In genomic region chr11:64726211-64726641, GRCh38 we compare ENCODE assay signal across 29 cellular contexts. TPM values are rescaled to one million over a fixed set of nuclear protein-coding genes. Genes with fewer than 3 reads are reported as not detected.
DNase-seq lines count a peak whose midpoint lies in the region; TF ChIP-seq lines count a peak whose summit lies in the region.
"Had no signal": no experiment of that assay in that cellular context is flagged by ENCODE, and none has a peak within 500 bp of the region (broad histone marks: within the 10 kb centered on the region; RNA-seq: fewer than 3 reads in every experiment).

No MANE protein-coding gene starts in this region.

- H3K4me3 ChIP-seq in spleen, result no peak overlapping the region
- no peak overlapping the region for H3K4me3 ChIP-seq in Karpas-422 (ENCODE audit: low read length)
- no peak overlapping the region for H3K4me3 ChIP-seq in hepatocyte
- H3K4me3 ChIP-seq: adrenal gland, coronary artery, MG63, skin epidermis, thoracic aorta had no signal

- H4K20me1 ChIP-seq in Karpas-422 (ENCODE audit: insufficient read depth, low read depth, low read length), result no peaks in the 10 kb centered on the region
- no peaks in the 10 kb centered on the region for H4K20me1 ChIP-seq in hepatocyte (ENCODE audit: insufficient read depth, poor library complexity, severe bottlenecking)

- H3K4me2 ChIP-seq in Karpas-422 (ENCODE audit: low read depth, low read length, poor library complexity, severe bottlenecking) (no peak overlapping the region), hepatocyte (no peak overlapping the region)

- peaks cover 34% of the 10 kb centered on the region for H3K27me3 Mint-ChIP-seq in nephron (ENCODE audit: low read depth)

- DNase-seq in NCI-H2227 (lab: John Stamatoyannopoulos, UW; ENCODE audit: unreplicated experiment) (peak; percentile 45), NCI-H2227 treated with DMSO at 0.1 percent for 48 hours (lab: John Stamatoyannopoulos, UW) (no peak), spleen (peak; percentile 69), NCI-H446 treated with DMSO at 0.1 percent for 48 hours (lab: John Stamatoyannopoulos, UW) (no peak), Karpas-422 (no peak), hepatocyte (ENCODE audit: low spot score) (no peak)
- DNase-seq: activated CD8-positive, alpha-beta T cell treated with anti-CD3 and anti-CD28 coated beads, Interleukin-2, amount 10 ng/mL, durations not matched to agents 7 days and 5 days; activated T-cell treated with anti-CD3 and anti-CD28 coated beads, Interleukin-2, amount 50 U/mL, for 24 hours; COR-L47; left colon; MG63; naive thymus-derived CD4-positive, alpha-beta T cell; NCI-H1436; NCI-H524; stimulated activated CD4-positive, alpha-beta T cell treated with anti-CD3 and anti-CD28 coated beads, Interleukin-4, amount 100 ng/mL, for 1 hour; stimulated activated naive CD4-positive, alpha-beta T cell; T-helper 9 cell had no signal

- H3K9me3 ChIP-seq in spleen, result no peaks in the 10 kb centered on the region
- H3K9me3 ChIP-seq in Karpas-422 (ENCODE audit: low read length), result no peaks in the 10 kb centered on the region
- no peaks in the 10 kb centered on the region for H3K9me3 ChIP-seq in hepatocyte (ENCODE audit: low read depth)
- H3K9me3 ChIP-seq: adrenal gland, MG63, thoracic aorta had no signal

- H3K27me3 ChIP-seq in spleen (replicated peaks in 1 of 7), result peaks cover 0 to 21% (median 16%) of the 10 kb centered on the region in 7 donors
- no peaks in the 10 kb centered on the region for H3K27me3 ChIP-seq in Karpas-422 (ENCODE audit: low read length)
- peaks cover 21% of the 10 kb centered on the region for H3K27me3 ChIP-seq in hepatocyte
- H3K27me3 ChIP-seq: adrenal gland had no signal

- peaks cover 0 to 55% (median 41%) of the 10 kb centered on the region in 6 donors for H3K36me3 ChIP-seq in spleen
- no peaks in the 10 kb centered on the region for H3K36me3 ChIP-seq in Karpas-422 (ENCODE audit: insufficient read depth, low read length)
- H3K36me3 ChIP-seq in hepatocyte (replicated peaks; ENCODE audit: insufficient read depth, low read depth), result no peaks in the 10 kb centered on the region
- H3K36me3 ChIP-seq: adrenal gland, MG63 had no signal

- H3K27ac ChIP-seq in VCaP (peak overlapping the region; percentile 4; the same call in 1 of the 2 replicates), spleen (peak overlapping the region in 3 of 8 donors; percentile 13 to 36 (median 33)), Karpas-422 (ENCODE audit: low read length) (no peak overlapping the region), hepatocyte (no peak overlapping the region)
- H3K27ac ChIP-seq: 22Rv1, adrenal gland, coronary artery, RWPE1, skin epidermis, thoracic aorta had no signal

- peaks cover 22% of the 10 kb centered on the region for H3K4me1 Mint-ChIP-seq in nephron

- peak overlapping the region; percentile 77 to 91 (median 83) for H3K27ac Mint-ChIP-seq in nephron
- H3K27ac Mint-ChIP-seq: activated CD8-positive, alpha-beta T cell treated with anti-CD3 and anti-CD28 coated beads, Interleukin-2, amount 10 ng/mL, durations not matched to agents 7 days and 5 days; activated T-cell treated with anti-CD3 and anti-CD28 coated beads, Interleukin-2, amount 50 U/mL, for 24 hours; progenitor cell of endocrine pancreas had no signal

- no peak overlapping the region for H3K4me3 Mint-ChIP-seq in nephron
- H3K4me3 Mint-ChIP-seq: activated CD8-positive, alpha-beta T cell treated with anti-CD3 and anti-CD28 coated beads, Interleukin-2, amount 10 ng/mL, durations not matched to agents 7 days and 5 days; activated T-cell treated with anti-CD3 and anti-CD28 coated beads, Interleukin-2, amount 50 U/mL, for 24 hours; naive thymus-derived CD4-positive, alpha-beta T cell had no signal

- H3K9me2 ChIP-seq in Karpas-422 (replicated peaks; ENCODE audit: insufficient read depth, low read length), result no peaks in the 10 kb centered on the region
- no peaks in the 10 kb centered on the region for H3K9me2 ChIP-seq in hepatocyte (replicated peaks; ENCODE audit: insufficient read depth)

- H3K9ac ChIP-seq in Karpas-422 (ENCODE audit: low read length), result no peak overlapping the region

- H3K9me3 Mint-ChIP-seq in nephron, result no peaks in the 10 kb centered on the region
- H3K9me3 Mint-ChIP-seq: activated T-cell treated with anti-CD3 and anti-CD28 coated beads, Interleukin-2, amount 50 U/mL, for 24 hours; IgD-negative memory B cell; naive thymus-derived CD4-positive, alpha-beta T cell had no signal

- H3K79me2 ChIP-seq in Karpas-422 (ENCODE audit: low read length), result no peaks in the 10 kb centered on the region
- no peaks in the 10 kb centered on the region for H3K79me2 ChIP-seq in hepatocyte

- no peak for TF ChIP-seq POLR2A in spleen (IDR thresholded peaks at IDR 0.05)

- peaks cover 6 to 61% (median 26%) of the 10 kb centered on the region in 6 donors for H3K4me1 ChIP-seq in spleen
- H3K4me1 ChIP-seq in Karpas-422 (ENCODE audit: low read length), result peaks cover 6% of the 10 kb centered on the region
- no peaks in the 10 kb centered on the region for H3K4me1 ChIP-seq in hepatocyte (ENCODE audit: insufficient read depth)

- H3K36me3 Mint-ChIP-seq in nephron (ENCODE audit: low read depth), result no peaks in the 10 kb centered on the region

- no peak for TF ChIP-seq CTCF in VCaP (conservative IDR thresholded peaks at IDR 0.05)
- TF ChIP-seq CTCF in nephron (IDR thresholded peaks at IDR 0.05; ENCODE audit: unreplicated experiment in 3 of 3), result no peak
- TF ChIP-seq CTCF in spleen (IDR thresholded peaks at IDR 0.05 in 8 of 11, conservative IDR thresholded peaks at IDR 0.05 in 3 of 11), result no peak
- no peak for TF ChIP-seq CTCF in hepatocyte (IDR thresholded peaks at IDR 0.05; ENCODE audit: poor library complexity)

- H2AFZ ChIP-seq in Karpas-422 (ENCODE audit: low read length) (no peak overlapping the region), hepatocyte (no peak overlapping the region)

- intact Hi-C loops in spleen (cut with DNase I; ENCODE audit: low total_unique reads), result no loop called here

- WGBS in spleen, 5 donors, result 44 to 65% (median 50%) methylated on average over 4 to 9 of the region's 9 CpGs
- WGBS in hepatocyte (ENCODE audit: low lambda C conversion rate, missing lambda C conversion rate), result 53% methylated on average over 9 of the region's 9 CpGs

RNA-seq across cellular contexts. Expression of gene NRXN2, which starts 3.2 kb away (rescaled TPM):
- 10 to 100 TPM in 1 of 7 donors, 1 to 10 TPM in 6; 2.2 to 12.9 (median 3.3) TPM for total RNA-seq in spleen
- polyA plus RNA-seq in spleen, result 1 to 10 TPM in 1 of 3 donors, under 1 TPM in 2; 0.59 to 1.4 (median 0.61) TPM
- total RNA-seq in Karpas-422 (2014; rRNA removed; shearing (Covaris generic); ENCODE audit: low replicate concordance), result 0.83 TPM in 1 of 2 replicates, not detected in the other
- total RNA-seq in hepatocyte, result 0.28 and 0.83 TPM in 2 replicates
- 1.7 and 2.8 TPM in 2 replicates for polyA plus RNA-seq in hepatocyte
- total RNA-seq: bronchial epithelial cell, glomerular endothelial cell had no signal
- polyA plus RNA-seq: IgD-negative memory B cell; naive thymus-derived CD4-positive, alpha-beta T cell had no signal

RNA-seq across cellular contexts. Expression of gene RASGRP2, which starts 17.7 kb away (rescaled TPM):
- 100 to 1,000 TPM; 148 to 242 (median 206) TPM for total RNA-seq in spleen
- polyA plus RNA-seq in spleen, result 100 to 1,000 TPM; 216 to 283 (median 252) TPM
- total RNA-seq in Karpas-422 (2014; rRNA removed; shearing (Covaris generic); ENCODE audit: low replicate concordance), result 4.0 and 5.3 TPM in 2 replicates
- 0.24 and 3.2 TPM in 2 replicates for total RNA-seq in hepatocyte
- 0.10 and 3.6 TPM in 2 replicates for polyA plus RNA-seq in hepatocyte
- total RNA-seq: bronchial epithelial cell had no signal

RNA-seq across cellular contexts. Expression of gene PYGM, which starts 33.5 kb away (rescaled TPM):
- total RNA-seq in spleen, result 1 to 10 TPM; 2.7 to 7.2 (median 5.1) TPM
- polyA plus RNA-seq in spleen, result 1 to 10 TPM; 1.7 to 2.4 (median 2.1) TPM
- total RNA-seq in Karpas-422 (2014; rRNA removed; shearing (Covaris generic); ENCODE audit: low replicate concordance), result 1.3 TPM in 1 of 2 replicates, not detected in the other
- 1.9 and 2.0 TPM in 2 replicates for total RNA-seq in hepatocyte
- 4.0 and 5.7 TPM in 2 replicates for polyA plus RNA-seq in hepatocyte
- total RNA-seq: glomerular endothelial cell had no signal

RNA-seq across cellular contexts. Expression of gene SF1, which starts 52.1 kb away (rescaled TPM):
- total RNA-seq in spleen, result 100 to 1,000 TPM; 359 to 585 (median 458) TPM
- 100 to 1,000 TPM in 2 of 3 donors, 10 to 100 TPM in 1; 54.2 to 140 (median 121) TPM for polyA plus RNA-seq in spleen
- 156 and 329 TPM in 2 replicates for total RNA-seq in Karpas-422 (2014; rRNA removed; shearing (Covaris generic); ENCODE audit: low replicate concordance)
- total RNA-seq in hepatocyte, result 126 and 163 TPM in 2 replicates
- 138 and 157 TPM in 2 replicates for polyA plus RNA-seq in hepatocyte

Comparison
In these comparisons a context has a peak if more than half of its experiments do, and no peak if none do; other contexts are left out.
1. DNase-seq: peak in NCI-H2227 (single experiment) and spleen (single experiment); none in NCI-H2227 treated with DMSO at 0.1 percent for 48 hours (single experiment), NCI-H446 treated with DMSO at 0.1 percent for 48 hours (single experiment), Karpas-422 (single experiment) and hepatocyte (single experiment).
2. RNA of gene RASGRP2, which starts 17.7 kb away (total RNA-seq): 148 to 242 TPM in spleen; 4.0 to 5.3 TPM in Karpas-422 and 0.24 to 3.2 TPM in hepatocyte; every median in the first group is over 10 times any median in the second.